14 cellular contexts compared by ENCODE assay signal in genomic region chr12:109723311-109723791, GRCh38. TPM values are rescaled to one million over a fixed set of nuclear protein-coding genes. Genes with fewer than 3 reads are reported as not detected.
A peak's percentile ranks its signal among the peaks of the same experiment; 100 is the strongest.
DNase-seq lines count a peak whose midpoint lies in the region; TF ChIP-seq lines count a peak whose summit lies in the region.
"Had no signal": no experiment of that assay in that cellular context is flagged by ENCODE, and none has a peak within 500 bp of the region (broad histone marks: within the 10 kb centered on the region; RNA-seq: fewer than 3 reads in every experiment).

No MANE protein-coding gene starts in this region.

- no peak overlapping the region for H3K4me2 ChIP-seq in neuronal stem cell (ENCODE audit: insufficient read depth, low read length, poor library complexity, severe bottlenecking)

- H3K4me3 ChIP-seq in Peyer's patch, result no peak overlapping the region
- H3K4me3 ChIP-seq in neuronal stem cell (ENCODE audit: low read length in 2 of 2), result no peak overlapping the region
- H3K4me3 ChIP-seq: uterus had no signal

- peak overlapping the region; percentile 42 for H2AK5ac ChIP-seq in neuronal stem cell (ENCODE audit: low read depth, low read length)

- H3K9me3 ChIP-seq in Peyer's patch (no peaks in the 10 kb centered on the region), neuronal stem cell (replicated peaks in 1 of 2; ENCODE audit: control insufficient read depth in 2 of 2, insufficient read depth in 1 of 2, low read depth in 1 of 2, low read length in 2 of 2) (no peaks in the 10 kb centered on the region)
- H3K9me3 ChIP-seq: uterus had no signal

- peak overlapping the region; percentile 33 for H3K9ac ChIP-seq in neuronal stem cell (ENCODE audit: low read depth, low read length, poor library complexity)

- peaks cover 14% of the 10 kb centered on the region for H3K79me1 ChIP-seq in neuronal stem cell (ENCODE audit: low read depth, low read length)

- no peaks in the 10 kb centered on the region for H3K36me3 Mint-ChIP-seq in type B pancreatic cell
- H3K36me3 Mint-ChIP-seq: activated CD4-positive, alpha-beta memory T cell treated with anti-CD3 and anti-CD28 coated beads for 36 hours; natural killer cell had no signal

- H3K9me3 Mint-ChIP-seq in type B pancreatic cell, result no peaks in the 10 kb centered on the region
- H3K9me3 Mint-ChIP-seq: activated CD4-positive, alpha-beta memory T cell treated with anti-CD3 and anti-CD28 coated beads for 36 hours; natural killer cell had no signal

- no peak for TF ChIP-seq POLR2A in Peyer's patch (IDR thresholded peaks at IDR 0.05)

- H3K18ac ChIP-seq in neuronal stem cell (ENCODE audit: low read length), result peak overlapping the region; percentile 88

- no peak overlapping the region for H3K27ac Mint-ChIP-seq in type B pancreatic cell
- H3K27ac Mint-ChIP-seq: activated CD4-positive, alpha-beta memory T cell treated with anti-CD3 and anti-CD28 coated beads for 36 hours; natural killer cell had no signal

- H3K4ac ChIP-seq in neuronal stem cell (ENCODE audit: low read length), result no peak overlapping the region

- H3K27me3 ChIP-seq in Peyer's patch (no peaks in the 10 kb centered on the region), neuronal stem cell (ENCODE audit: control insufficient read depth in 3 of 3, insufficient read depth in 3 of 3, low read depth in 1 of 3, low read length in 3 of 3) (peaks cover 0 to 43% (median 2%) of the 10 kb centered on the region in 3 experiments)
- H3K27me3 ChIP-seq: uterus had no signal

- TF ChIP-seq CTCF in Peyer's patch (IDR thresholded peaks at IDR 0.05) (no peak), type B pancreatic cell (conservative IDR thresholded peaks at IDR 0.05) (no peak)

- H4K91ac ChIP-seq in neuronal stem cell (ENCODE audit: low read depth, low read length, poor library complexity), result peak overlapping the region; percentile 10

- H3K4me1 ChIP-seq in Peyer's patch, result peaks cover 0 to 64% (median 4%) of the 10 kb centered on the region in 4 donors
- peaks cover 48 to 68% of the 10 kb centered on the region in 2 donors for H3K4me1 ChIP-seq in neuronal stem cell (ENCODE audit: control insufficient read depth in 2 of 2, insufficient read depth in 1 of 2, low read depth in 1 of 2, low read length in 2 of 2)
- H3K4me1 ChIP-seq: uterus had no signal

- no peak overlapping the region for H2AFZ ChIP-seq in neuronal stem cell (ENCODE audit: low read length)

- peak; percentile 92 for DNase-seq in Ammon's horn (ENCODE audit: low spot score)
- DNase-seq in Peyer's patch, result peak in 2 of 3 donors; percentile 80 to 85
- peak; percentile 82 to 97 (median 92) for DNase-seq in head of caudate nucleus
- no peak for DNase-seq in neuronal stem cell (ENCODE audit: low spot score)
- DNase-seq in T-helper 2 cell, result no peak
- DNase-seq in NCI-H748 (lab: John Stamatoyannopoulos, UW; ENCODE audit: unreplicated experiment), result no peak
- no peak for DNase-seq in stimulated activated CD8-positive, alpha-beta memory T cell treated with anti-CD3 and anti-CD28 coated beads, Interleukin-4, amount 100 ng/mL, for 48 hours
- no peak for DNase-seq in type B pancreatic cell (ENCODE audit: extremely low spot score, unreplicated experiment)
- DNase-seq: activated CD4-positive, alpha-beta memory T cell treated with anti-CD3 and anti-CD28 coated beads for 36 hours; activated effector memory CD4-positive, alpha-beta T cell treated with Interleukin-2 at 50 U/mL for 16 hours; natural killer cell; stimulated activated CD4-positive, alpha-beta T cell treated with anti-CD3 and anti-CD28 coated beads, Interleukin-15, amount 100 ng/mL, for 24 hours; T-helper 9 cell had no signal

- peaks cover 29% of the 10 kb centered on the region for H3K4me1 Mint-ChIP-seq in type B pancreatic cell (ENCODE audit: unreplicated experiment)

- peak overlapping the region; percentile 43 for H2BK5ac ChIP-seq in neuronal stem cell (ENCODE audit: low read length)

- intact Hi-C loops in head of caudate nucleus (cut with DNase I), result loop anchor here (5.0 to 10.0 kb wide), 2 partner anchors 96 to 151 kb away; no protein-coding TSS in a partner anchor

- no peak overlapping the region for H3K14ac ChIP-seq in neuronal stem cell (ENCODE audit: low read length)

- peak overlapping the region; percentile 29 for H3K23ac ChIP-seq in neuronal stem cell (ENCODE audit: low read depth, low read length, poor library complexity)

- peaks cover 19% of the 10 kb centered on the region for H3K27me3 Mint-ChIP-seq in type B pancreatic cell

- H3K27ac ChIP-seq in Peyer's patch (peak overlapping the region in 1 of 4 donors; percentile 78), neuronal stem cell (replicated peaks; ENCODE audit: low read length) (no peak overlapping the region)
- H3K27ac ChIP-seq: uterus had no signal

- no peak overlapping the region for H4K8ac ChIP-seq in neuronal stem cell (ENCODE audit: low read depth, low read length)

- H2BK12ac ChIP-seq in neuronal stem cell (ENCODE audit: low read length), result peak overlapping the region; percentile 33

- peak overlapping the region; percentile 72 for H2BK15ac ChIP-seq in neuronal stem cell (ENCODE audit: low read length)

- H3K36me3 ChIP-seq in Peyer's patch, result no peaks in the 10 kb centered on the region
- H3K36me3 ChIP-seq in neuronal stem cell (replicated peaks in 1 of 2; ENCODE audit: control insufficient read depth in 2 of 2, insufficient read depth in 2 of 2, low read length in 2 of 2), result no peaks in the 10 kb centered on the region
- H3K36me3 ChIP-seq: uterus had no signal

- no peak overlapping the region for H2BK120ac ChIP-seq in neuronal stem cell (ENCODE audit: low read depth, low read length)

- no CpG with 5 or more reads among the region's 11 CpGs for WGBS in neuronal stem cell (ENCODE audit: extremely low coverage in 2 of 2, insufficient read length in 2 of 2, insufficient replicate concordance in 1 of 2), 2 donors

- H3K4me3 Mint-ChIP-seq in type B pancreatic cell, result no peak overlapping the region
- H3K4me3 Mint-ChIP-seq: activated CD4-positive, alpha-beta memory T cell treated with anti-CD3 and anti-CD28 coated beads for 36 hours; natural killer cell had no signal

RNA-seq across cellular contexts. Expression of gene FAM222A, which starts 9.7 kb away (rescaled TPM):
- 10 to 100 TPM in 1 of 4 donors, 1 to 10 TPM in 3; 3.9 to 26.1 (median 7.0) TPM for total RNA-seq in Peyer's patch
- 14.4 TPM for polyA plus RNA-seq in neuronal stem cell (2013, experiment 1 of 2)
- 14.3 TPM for polyA plus RNA-seq in neuronal stem cell (2013, experiment 2 of 2)
- 7.9 and 11.5 TPM in 2 replicates for total RNA-seq in type B pancreatic cell (ENCODE audit: low replicate concordance)

Comparison
In these comparisons a context has a peak if more than half of its experiments do, and no peak if none do; other contexts are left out.
1. DNase-seq: peak in Ammon's horn (single experiment), Peyer's patch (2 of 3) and head of caudate nucleus (42 of 42); none in neuronal stem cell (single experiment), T-helper 2 cell (0 of 5), NCI-H748 (single experiment), stimulated activated CD8-positive, alpha-beta memory T cell treated with anti-CD3 and anti-CD28 coated beads, Interleukin-4, amount 100 ng/mL, for 48 hours (single experiment) and type B pancreatic cell (single experiment).